Comparison of ENCODE assay signal across 25 cellular contexts in genomic region chr15:45678459-45679178, GRCh38. TPM values are rescaled to one million over a fixed set of nuclear protein-coding genes. Genes with fewer than 3 reads are reported as not detected.
DNase-seq lines count a peak whose midpoint lies in the region; ATAC-seq and TF ChIP-seq lines count a peak whose summit lies in the region.
"Had no signal": no experiment of that assay in that cellular context is flagged by ENCODE, and none has a peak within 500 bp of the region (broad histone marks: within the 10 kb centered on the region; RNA-seq: fewer than 3 reads in every experiment).

No MANE protein-coding gene starts in this region.

- no peak for TF ChIP-seq CTCF in fibroblast of villous mesenchyme (IDR thresholded peaks at IDR 0.05; ENCODE audit: insufficient read depth, low read depth, low read length)
- TF ChIP-seq CTCF in lower lobe of right lung (IDR thresholded peaks at IDR 0.05): no peak

- H3K27ac Mint-ChIP-seq in activated T-cell treated with anti-CD3 and anti-CD28 coated beads, Interleukin-2, amount 50 U/mL, for 72 hours: peak overlapping the region; percentile 73
- peak overlapping the region; percentile 76 for H3K27ac Mint-ChIP-seq in stimulated activated effector memory CD8-positive, alpha-beta T cell treated with anti-CD3 and anti-CD28 coated beads, Interleukin-12 subunit alpha, Interleukin-12 subunit beta, amount 100 ng/mL, for 72 hours
- H3K27ac Mint-ChIP-seq: GM23338, H9 had no signal

- H3K27me3 Mint-ChIP-seq in activated T-cell treated with anti-CD3 and anti-CD28 coated beads, Interleukin-2, amount 50 U/mL, for 72 hours (ENCODE audit: low read depth): no peaks in the 10 kb centered on the region

- no peaks in the 10 kb centered on the region for H3K4me1 ChIP-seq in lower lobe of right lung
- H3K4me1 ChIP-seq: BE2C had no signal

- peaks cover 14 to 15% of the 10 kb centered on the region in 2 donors for H3K36me3 Mint-ChIP-seq in activated T-cell treated with anti-CD3 and anti-CD28 coated beads, Interleukin-2, amount 50 U/mL, for 72 hours (ENCODE audit: insufficient read depth in 2 of 2)
- H3K36me3 Mint-ChIP-seq in stimulated activated effector memory CD8-positive, alpha-beta T cell treated with anti-CD3 and anti-CD28 coated beads, Interleukin-12 subunit alpha, Interleukin-12 subunit beta, amount 100 ng/mL, for 72 hours: peaks cover 97% of the 10 kb centered on the region

- H3K4me3 Mint-ChIP-seq in activated T-cell treated with anti-CD3 and anti-CD28 coated beads, Interleukin-2, amount 50 U/mL, for 72 hours: no peak overlapping the region
- no peak overlapping the region for H3K4me3 Mint-ChIP-seq in stimulated activated effector memory CD8-positive, alpha-beta T cell treated with anti-CD3 and anti-CD28 coated beads, Interleukin-12 subunit alpha, Interleukin-12 subunit beta, amount 100 ng/mL, for 72 hours
- H3K4me3 Mint-ChIP-seq: GM23338, H9 had no signal

- H3K27me3 ChIP-seq in lower lobe of right lung (ENCODE audit: low read depth): no peaks in the 10 kb centered on the region
- H3K27me3 ChIP-seq: BE2C had no signal

- H3K36me3 ChIP-seq in lower lobe of right lung: peaks cover 100% of the 10 kb centered on the region
- H3K36me3 ChIP-seq: BE2C had no signal

- ATAC-seq in activated T-cell treated with anti-CD3 and anti-CD28 coated beads, Interleukin-2, amount 50 U/mL, for 72 hours (replicated peaks in 1 of 2): no peak
- no peak for ATAC-seq in stimulated activated effector memory CD8-positive, alpha-beta T cell treated with anti-CD3 and anti-CD28 coated beads, Interleukin-12 subunit alpha, Interleukin-12 subunit beta, amount 100 ng/mL, for 72 hours
- no peak for ATAC-seq in GM19395 (IDR thresholded peaks at IDR 0.05; ENCODE audit: unreplicated experiment)
- no peak for ATAC-seq in lower lobe of right lung
- ATAC-seq: GM23338, PC-3 had no signal

- no peaks in the 10 kb centered on the region for H3K9me3 ChIP-seq in lower lobe of right lung
- H3K9me3 ChIP-seq: BE2C, SK-N-SH had no signal

- H3K27ac ChIP-seq in lower lobe of right lung: no peak overlapping the region

- no peak for DNase-seq in activated T-cell treated with anti-CD3 and anti-CD28 coated beads, Interleukin-2, amount 50 U/mL, for 72 hours
- DNase-seq in activated T-cell treated with anti-CD3 and anti-CD28 coated beads, Interleukin-2, amount 50 U/mL, for 1 hour: no peak
- DNase-seq in LHCN-M2 (ENCODE audit: low read depth): peak; percentile 26
- peak; percentile 30 for DNase-seq in fibroblast of villous mesenchyme (ENCODE audit: low read depth)
- no peak for DNase-seq in stimulated activated effector memory CD8-positive, alpha-beta T cell treated with anti-CD3 and anti-CD28 coated beads, Interleukin-12 subunit alpha, Interleukin-12 subunit beta, amount 100 ng/mL, for 72 hours (ENCODE audit: low spot score in 2 of 2)
- no peak for DNase-seq in lower lobe of right lung
- DNase-seq in DMS79 (lab: John Stamatoyannopoulos, UW): no peak
- DNase-seq: 8988T, ACHN, BE2C, Calu3, DMS153, H9, NCI-H1092 treated with DMSO at 0.1 percent for 48 hours, NCI-H1436, NCI-H187, NCI-H2081 treated with DMSO at 0.1 percent for 48 hours, NCI-H2171 treated with DMSO at 0.1 percent for 48 hours, NCI-H345, NCI-H524, NCI-H774, PC-3, SK-N-SH had no signal

- H3K4me3 ChIP-seq in fibroblast of villous mesenchyme (ENCODE audit: low read depth, low read length): no peak overlapping the region
- no peak overlapping the region for H3K4me3 ChIP-seq in lower lobe of right lung
- H3K4me3 ChIP-seq: GM23338 had no signal

- intact Hi-C loops in lower lobe of right lung (cut with DNase I): no loop called here

- H3K4me1 Mint-ChIP-seq in activated T-cell treated with anti-CD3 and anti-CD28 coated beads, Interleukin-2, amount 50 U/mL, for 72 hours (ENCODE audit: low read depth): no peaks in the 10 kb centered on the region
- no peaks in the 10 kb centered on the region for H3K4me1 Mint-ChIP-seq in stimulated activated effector memory CD8-positive, alpha-beta T cell treated with anti-CD3 and anti-CD28 coated beads, Interleukin-12 subunit alpha, Interleukin-12 subunit beta, amount 100 ng/mL, for 72 hours
- H3K4me1 Mint-ChIP-seq: GM23338, H9 had no signal

- no peaks in the 10 kb centered on the region for H3K9me3 Mint-ChIP-seq in activated T-cell treated with anti-CD3 and anti-CD28 coated beads, Interleukin-2, amount 50 U/mL, for 72 hours
- no peaks in the 10 kb centered on the region for H3K9me3 Mint-ChIP-seq in stimulated activated effector memory CD8-positive, alpha-beta T cell treated with anti-CD3 and anti-CD28 coated beads, Interleukin-12 subunit alpha, Interleukin-12 subunit beta, amount 100 ng/mL, for 72 hours
- H3K9me3 Mint-ChIP-seq: H9 had no signal

RNA-seq across cellular contexts. Expression of gene SQOR, which starts 43.8 kb away (rescaled TPM):
- 100 to 1,000 TPM; 108 to 166 TPM for total RNA-seq in activated T-cell treated with anti-CD3 and anti-CD28 coated beads, Interleukin-2, amount 50 U/mL, for 72 hours
- total RNA-seq in LHCN-M2 (2014; rRNA removed): 34.0 and 47.8 TPM in 2 replicates
- polyA plus RNA-seq in LHCN-M2 (2012): 16.9 TPM
- total RNA-seq in fibroblast of villous mesenchyme: 46.7 and 81.6 TPM in 2 replicates
- total RNA-seq in lower lobe of right lung: 97.1 TPM
- total RNA-seq: GM23338 had no signal

Comparison
In these comparisons a context has a peak if more than half of its experiments do, and no peak if none do; other contexts are left out.
1. DNase-seq: peak in LHCN-M2 (single experiment) and fibroblast of villous mesenchyme (single experiment); none in activated T-cell treated with anti-CD3 and anti-CD28 coated beads, Interleukin-2, amount 50 U/mL, for 72 hours (0 of 2), activated T-cell treated with anti-CD3 and anti-CD28 coated beads, Interleukin-2, amount 50 U/mL, for 1 hour (single experiment), stimulated activated effector memory CD8-positive, alpha-beta T cell treated with anti-CD3 and anti-CD28 coated beads, Interleukin-12 subunit alpha, Interleukin-12 subunit beta, amount 100 ng/mL, for 72 hours (0 of 2), lower lobe of right lung (single experiment) and DMS79 (single experiment).